In the genomic region with DNA sequence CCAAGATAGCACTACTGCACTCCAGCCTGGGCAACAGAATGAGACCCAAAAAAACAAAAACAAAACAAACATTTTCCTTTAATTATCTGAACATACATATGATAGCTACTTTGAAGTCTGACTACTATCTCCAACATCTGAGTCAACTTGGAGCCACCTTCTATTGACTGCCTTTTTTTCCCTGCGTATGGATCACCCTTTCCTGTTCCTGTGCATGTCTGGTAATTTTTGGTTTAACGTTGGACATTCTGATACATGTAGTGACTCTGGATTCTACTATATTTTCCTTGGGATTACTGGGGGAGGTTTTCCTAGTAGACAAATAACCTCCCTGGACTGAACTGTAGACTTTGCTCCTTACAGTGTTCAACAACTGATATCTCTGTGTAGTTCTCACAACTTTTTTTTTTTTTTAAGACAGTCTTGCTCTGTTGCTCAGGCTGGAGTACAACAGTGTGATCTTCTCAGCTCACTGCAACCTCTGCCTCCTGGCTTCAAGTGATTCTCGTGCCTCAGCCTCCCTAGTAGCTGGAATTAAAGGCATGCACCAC, we compare ENCODE assay signal across 21 cellular contexts.
"Had no signal": no experiment of that assay in that cellular context is flagged by ENCODE, and none has a peak within 500 bp of the region (broad histone marks: within the 10 kb centered on the region; RNA-seq: fewer than 3 reads in every experiment).

No MANE protein-coding gene starts in this region.

- H3K27ac ChIP-seq: lower lobe of right lung, neutrophil, thoracic aorta, tibial nerve, uterus had no signal

- H3K9me3 ChIP-seq: lower lobe of right lung, neutrophil, thoracic aorta, tibial nerve, upper lobe of left lung, uterus had no signal

- H3K36me3 ChIP-seq: lower lobe of right lung, neutrophil, thoracic aorta, upper lobe of left lung, uterus had no signal

- H2AFZ ChIP-seq: parathyroid adenoma had no signal

- H3K9me3 Mint-ChIP-seq: natural killer cell treated with Interleukin-12 subunit alpha and Interleukin-12 subunit beta and Interleukin-15 and Interleukin-18, amount 100 ng/mL, for 72 hours had no signal

- H3K4me3 Mint-ChIP-seq: effector memory CD8-positive, alpha-beta T cell; naive B cell; natural killer cell treated with Interleukin-12 subunit alpha and Interleukin-12 subunit beta and Interleukin-15 and Interleukin-18, amount 100 ng/mL, for 72 hours; neural crest cell; stimulated activated memory B cell treated with anti-CD40 and anti-IgM and Interleukin-4, amounts not matched to agents 10 μg/mL and 1 μg/mL and 100 μg/mL, for 72 hours; stimulated activated naive CD8-positive, alpha-beta T cell treated with anti-CD3 and anti-CD28 coated beads, Interleukin-15, Interleukin-2, amounts not matched to agents 100 ng/mL and 50 ng/mL, for 24 hours had no signal

- H3K27me3 ChIP-seq: neutrophil, tibial nerve, upper lobe of left lung, uterus had no signal

- H3K4me1 Mint-ChIP-seq: neural crest cell had no signal

- H3K9ac ChIP-seq: parathyroid adenoma had no signal

- DNase-seq: cerebellar nuclear complex; cortex of kidney; effector memory CD8-positive, alpha-beta T cell; head of caudate nucleus; kidney; left ventricle myocardium inferior; lower lobe of right lung; naive B cell; stimulated activated CD4-positive, alpha-beta T cell treated with anti-CD3 and anti-CD28 coated beads, Interleukin-4, amount 100 ng/mL, for 4 hours; upper lobe of left lung; uterus had no signal

- H3K4me1 ChIP-seq: parathyroid adenoma, uterus had no signal

- H3K27me3 Mint-ChIP-seq: effector memory CD8-positive, alpha-beta T cell; naive B cell; natural killer cell treated with Interleukin-12 subunit alpha and Interleukin-12 subunit beta and Interleukin-15 and Interleukin-18, amount 100 ng/mL, for 72 hours; progenitor cell of endocrine pancreas; stimulated activated memory B cell treated with anti-CD40 and anti-IgM and Interleukin-4, amounts not matched to agents 10 μg/mL and 1 μg/mL and 100 μg/mL, for 72 hours; stimulated activated naive CD8-positive, alpha-beta T cell treated with anti-CD3 and anti-CD28 coated beads, Interleukin-15, Interleukin-2, amounts not matched to agents 100 ng/mL and 50 ng/mL, for 24 hours had no signal

- H3K27ac Mint-ChIP-seq: natural killer cell treated with Interleukin-12 subunit alpha and Interleukin-12 subunit beta and Interleukin-15 and Interleukin-18, amount 100 ng/mL, for 72 hours; progenitor cell of endocrine pancreas; stimulated activated memory B cell treated with anti-CD40 and anti-IgM and Interleukin-4, amounts not matched to agents 10 μg/mL and 1 μg/mL and 100 μg/mL, for 72 hours; stimulated activated naive CD8-positive, alpha-beta T cell treated with anti-CD3 and anti-CD28 coated beads, Interleukin-15, Interleukin-2, amounts not matched to agents 100 ng/mL and 50 ng/mL, for 24 hours had no signal

- ATAC-seq: effector memory CD8-positive, alpha-beta T cell; lower lobe of right lung; natural killer cell treated with Interleukin-12 subunit alpha and Interleukin-12 subunit beta and Interleukin-15 and Interleukin-18, amount 100 ng/mL, for 72 hours; sciatic nerve; stimulated activated memory B cell treated with anti-CD40 and anti-IgM and Interleukin-4, amounts not matched to agents 10 μg/mL and 1 μg/mL and 100 μg/mL, for 72 hours had no signal

- H3K4me3 ChIP-seq: left ventricle myocardium inferior, lower lobe of right lung, thoracic aorta, tibial nerve, upper lobe of left lung, uterus had no signal
